ENCODE assay signal across 8 cellular contexts in the genomic region with DNA sequence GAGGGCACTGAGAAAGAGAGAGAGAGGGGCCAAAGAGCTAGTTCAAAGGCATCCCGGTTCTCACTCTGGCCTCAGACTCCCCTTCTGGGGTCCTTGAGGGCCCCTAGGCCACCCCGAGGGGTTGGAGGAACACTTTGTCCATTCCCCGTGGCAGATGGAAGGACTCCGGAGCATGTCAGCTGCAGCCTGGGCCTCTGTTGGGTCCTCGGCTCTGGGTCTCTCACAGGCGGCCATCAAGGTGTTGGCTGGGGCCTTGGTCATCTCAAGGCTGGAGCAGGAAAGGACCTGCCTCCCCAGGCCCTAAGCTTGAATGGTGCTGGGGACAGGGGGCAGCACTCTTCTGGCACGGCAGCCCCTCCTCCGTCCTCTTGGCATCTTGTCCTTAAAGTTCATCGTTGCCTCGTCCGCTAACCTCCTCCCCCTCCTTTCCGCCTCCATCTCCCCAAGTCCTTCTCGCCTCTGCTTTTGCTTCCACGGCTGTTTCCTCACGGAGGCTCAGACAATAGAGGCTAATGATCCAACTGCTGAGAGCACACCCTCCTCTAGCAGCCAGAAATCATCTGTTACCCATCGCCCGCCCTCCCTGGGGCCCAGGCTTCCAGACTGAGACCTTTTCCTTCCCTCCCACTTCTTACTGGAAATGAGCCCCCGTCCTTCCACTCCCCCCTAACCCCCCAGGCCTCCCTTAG. TPM values are rescaled to one million over a fixed set of nuclear protein-coding genes. Genes with fewer than 3 reads are reported as not detected.
A peak's percentile ranks its signal among the peaks of the same experiment; 100 is the strongest.
DNase-seq lines count a peak whose midpoint lies in the region; ATAC-seq, FAIRE-seq and TF ChIP-seq lines count a peak whose summit lies in the region.

No MANE protein-coding gene starts in this region.

- 60 to 67% (median 64%) methylated on average over 15 to 18 of the region's 18 CpGs for WGBS in adrenal gland, 4 donors

- no peaks in the 10 kb centered on the region for H3K9me2 ChIP-seq in GM23338 (ENCODE audit: insufficient read depth)

- H3K36me3 Mint-ChIP-seq in stimulated activated memory B cell treated with anti-CD40 and anti-IgM and Interleukin-4, amounts not matched to agents 10 μg/mL and 1 μg/mL and 100 μg/mL, for 72 hours, result no peaks in the 10 kb centered on the region
- H3K36me3 Mint-ChIP-seq in GM23338 (ENCODE audit: low read depth) (no peaks in the 10 kb centered on the region), progenitor cell of endocrine pancreas (ENCODE audit: insufficient read depth) (no peaks in the 10 kb centered on the region)

- H3K4me1 Mint-ChIP-seq in stimulated activated memory B cell treated with anti-CD40 and anti-IgM and Interleukin-4, amounts not matched to agents 10 μg/mL and 1 μg/mL and 100 μg/mL, for 72 hours, result peaks cover 66% of the 10 kb centered on the region
- H3K4me1 Mint-ChIP-seq in GM23338 (peaks cover 20% of the 10 kb centered on the region), progenitor cell of endocrine pancreas (ENCODE audit: low read depth) (no peaks in the 10 kb centered on the region)

- H3K27me3 ChIP-seq in adrenal gland, result no peaks in the 10 kb centered on the region
- no peaks in the 10 kb centered on the region for H3K27me3 ChIP-seq in GM23338 (ENCODE audit: insufficient read depth)

- H3K27ac ChIP-seq in adrenal gland (peak overlapping the region; percentile 8 to 97 (median 86)), kidney (ENCODE audit: low read depth in 2 of 2, low read length in 2 of 2) (peak overlapping the region; percentile 95 to 96), GM23338 (ENCODE audit: low read depth) (no peak overlapping the region)

- H3K9me3 Mint-ChIP-seq in stimulated activated memory B cell treated with anti-CD40 and anti-IgM and Interleukin-4, amounts not matched to agents 10 μg/mL and 1 μg/mL and 100 μg/mL, for 72 hours, result no peaks in the 10 kb centered on the region
- H3K9me3 Mint-ChIP-seq in GM23338 (no peaks in the 10 kb centered on the region), progenitor cell of endocrine pancreas (ENCODE audit: low read depth) (no peaks in the 10 kb centered on the region)

- TF ChIP-seq CTCF in adrenal gland (IDR thresholded peaks at IDR 0.05) (no peak), kidney (IDR thresholded peaks at IDR 0.05; ENCODE audit: borderline replicate concordance, extremely low read depth, insufficient read depth) (no peak), GM23338 (conservative IDR thresholded peaks at IDR 0.05; ENCODE audit: low read depth in 2 of 2) (0 out of 4 replicates have a peak, but pooled peaks of 1 of the 2 experiments have one; percentile 2), progenitor cell of endocrine pancreas (IDR thresholded peaks at IDR 0.05; ENCODE audit: unreplicated experiment) (no peak)

- intact Hi-C loops in adrenal gland (cut with DNase I), result no loop called here
- intact Hi-C loops in kidney (cut with DNase I), result no loop called here

- H3K4me2 ChIP-seq in GM23338, result no peak overlapping the region

- H3K4me3 ChIP-seq in adrenal gland (no peak overlapping the region), kidney (ENCODE audit: low read length in 2 of 2) (no peak overlapping the region), GM23338 (no peak overlapping the region)

- no peaks in the 10 kb centered on the region for H4K20me1 ChIP-seq in GM23338 (replicated peaks; ENCODE audit: insufficient read depth)

- H3K27me3 Mint-ChIP-seq in stimulated activated memory B cell treated with anti-CD40 and anti-IgM and Interleukin-4, amounts not matched to agents 10 μg/mL and 1 μg/mL and 100 μg/mL, for 72 hours, result no peaks in the 10 kb centered on the region
- H3K27me3 Mint-ChIP-seq in GM23338 (ENCODE audit: insufficient read depth, low read depth, poor library complexity) (peaks cover 8% of the 10 kb centered on the region), progenitor cell of endocrine pancreas (peaks cover 4% of the 10 kb centered on the region)

- H3K36me3 ChIP-seq in adrenal gland (replicated peaks in 1 of 2) (no peaks in the 10 kb centered on the region), kidney (ENCODE audit: control insufficient read depth in 1 of 2, insufficient read depth in 2 of 2, low read length in 2 of 2) (no peaks in the 10 kb centered on the region), GM23338 (ENCODE audit: insufficient read depth) (no peaks in the 10 kb centered on the region)

- H3K27ac Mint-ChIP-seq in stimulated activated memory B cell treated with anti-CD40 and anti-IgM and Interleukin-4, amounts not matched to agents 10 μg/mL and 1 μg/mL and 100 μg/mL, for 72 hours, result peak overlapping the region; percentile 97
- H3K27ac Mint-ChIP-seq in GM23338 (no peak overlapping the region), progenitor cell of endocrine pancreas (no peak overlapping the region)

- no peaks in the 10 kb centered on the region for H3F3A ChIP-seq in GM23338 (replicated peaks; ENCODE audit: low read depth)

- H3K9ac ChIP-seq in kidney (ENCODE audit: low read length in 2 of 2), result peak overlapping the region in 1 of 2 donors; percentile 56

- no peak for FAIRE-seq in kidney (lab: Jason Lieb, UNC)

- H3K9me3 ChIP-seq in adrenal gland (replicated peaks in 1 of 3) (no peaks in the 10 kb centered on the region), kidney (ENCODE audit: control insufficient read depth in 1 of 2, low read length in 2 of 2) (no peaks in the 10 kb centered on the region)

- H3K79me2 ChIP-seq in GM23338 (replicated peaks; ENCODE audit: insufficient read depth), result no peaks in the 10 kb centered on the region

- TF ChIP-seq POLR2A in adrenal gland (IDR thresholded peaks at IDR 0.05), result no peak

- peaks cover 31 to 48% of the 10 kb centered on the region in 2 donors for H3K4me1 ChIP-seq in adrenal gland (replicated peaks in 1 of 2)
- H3K4me1 ChIP-seq in kidney (ENCODE audit: control insufficient read depth in 1 of 2, insufficient read depth in 1 of 2, low read depth in 1 of 2, low read length in 2 of 2), result peaks cover 30 to 40% of the 10 kb centered on the region in 2 donors
- peaks cover 4% of the 10 kb centered on the region for H3K4me1 ChIP-seq in GM23338 (ENCODE audit: insufficient read depth)

- H3K4me3 Mint-ChIP-seq in stimulated activated memory B cell treated with anti-CD40 and anti-IgM and Interleukin-4, amounts not matched to agents 10 μg/mL and 1 μg/mL and 100 μg/mL, for 72 hours, result peak overlapping the region; percentile 27
- H3K4me3 Mint-ChIP-seq in GM23338, result no peak overlapping the region
- H3K4me3 Mint-ChIP-seq in progenitor cell of endocrine pancreas (ENCODE audit: low read depth), result no peak overlapping the region

- H2AFZ ChIP-seq in GM23338, result no peak overlapping the region

- DNase-seq in NCI-H1436 treated with DMSO at 0.1 percent for 48 hours (lab: John Stamatoyannopoulos, UW) (peak; percentile 65), adrenal gland (no peak), kidney (no peak), GM23338 (ENCODE audit: low spot score) (no peak), DMS79 (lab: John Stamatoyannopoulos, UW) (no peak), progenitor cell of endocrine pancreas (ENCODE audit: low spot score, unreplicated experiment) (no peak)
- no peak for DNase-seq in stimulated activated CD4-positive, alpha-beta T cell treated with anti-CD3 and anti-CD28 coated beads, Interleukin-4, amount 100 ng/mL, for 24 hours

- no peak for ATAC-seq in stimulated activated memory B cell treated with anti-CD40 and anti-IgM and Interleukin-4, amounts not matched to agents 10 μg/mL and 1 μg/mL and 100 μg/mL, for 72 hours
- no peak for ATAC-seq in GM23338

TF ChIP-seq in GM23338, 12 proteins besides CTCF, POLR2A, EP300 and RAD21 (continues in another document):
- TF ChIP-seq EZH2phosphoT487 (IDR thresholded peaks at IDR 0.05; ENCODE audit: unreplicated experiment), result no peak

RNA-seq across cellular contexts. Expression of gene CCR7, which starts 23.3 kb away (rescaled TPM):
- 1 to 10 TPM in 1 of 8 donors, under 1 TPM in 5, not detected in 2; 0.14 to 1.0 (median 0.49) TPM for total RNA-seq in adrenal gland
- polyA plus RNA-seq in adrenal gland, result under 1 TPM; 0.11 to 0.40 (median 0.30) TPM
- 7.1 TPM for total RNA-seq in kidney
- polyA plus RNA-seq in kidney (ENCODE audit: insufficient read depth, low read depth, low replicate concordance), result 0.17 TPM
- total RNA-seq in GM23338 (2014; rRNA removed; shearing (Covaris generic)), result 0.59 TPM in 1 of 2 replicates, not detected in the other
- 0.37 and 0.75 TPM in 2 replicates for polyA plus RNA-seq in GM23338 (2016; fragmentation: Nextera tagmentation; extraction: Ambion mirVana)
- not detected in 2 replicates for total RNA-seq in progenitor cell of endocrine pancreas

RNA-seq across cellular contexts. Expression of gene TNS4, which starts 40.6 kb away (rescaled TPM):
- under 1 TPM in 3 of 8 donors, not detected in 5; 0.11 to 0.32 (median 0.14) TPM for total RNA-seq in adrenal gland
- under 1 TPM in 2 of 3 donors, not detected in 1; 0.07 to 0.08 TPM for polyA plus RNA-seq in adrenal gland
- total RNA-seq in kidney, result 0.31 TPM
- polyA plus RNA-seq in kidney (ENCODE audit: insufficient read depth, low read depth, low replicate concordance), result 2.2 TPM
- total RNA-seq in GM23338 (2014; rRNA removed; shearing (Covaris generic)), result 0.08 and 4.9 TPM in 2 replicates
- polyA plus RNA-seq in GM23338 (2016; fragmentation: Nextera tagmentation; extraction: Ambion mirVana), result 0.31 and 0.64 TPM in 2 replicates
- not detected in 2 replicates for total RNA-seq in progenitor cell of endocrine pancreas
